ENCODE assay signal across 19 cellular contexts in genomic region chr7:137791947-137792346, GRCh38. TPM values are rescaled to one million over a fixed set of nuclear protein-coding genes. Genes with fewer than 3 reads are reported as not detected.
"Had no signal": no experiment of that assay in that cellular context is flagged by ENCODE, and none has a peak within 500 bp of the region (broad histone marks: within the 10 kb centered on the region; RNA-seq: fewer than 3 reads in every experiment).

No MANE protein-coding gene starts in this region.

- DNase-seq: activated T-cell treated with anti-CD3 and anti-CD28 coated beads, Interleukin-2, amount 50 U/mL, for 1 hour; aorta; dermis blood vessel endothelial cell; effector memory CD4-positive, alpha-beta T cell; gastrocnemius medialis; hippocampal formation; left ventricle myocardium superior; mammary epithelial cell; naive thymus-derived CD8-positive, alpha-beta T cell; pancreas; psoas muscle; right cardiac atrium; stimulated activated CD4-positive, alpha-beta T cell treated with anti-CD3 and anti-CD28 coated beads, Interleukin-4, amount 100 ng/mL, for 24 hours; stimulated activated naive CD8-positive, alpha-beta T cell treated with anti-CD3 and anti-CD28 coated beads, Interleukin-15, Interleukin-2, amounts not matched to agents 100 U/mL and 50 U/mL, for 24 hours; upper lobe of right lung; WERI-Rb-1 had no signal

- H3K4me3 ChIP-seq: esophagus muscularis mucosa, gastrocnemius medialis, pancreas, psoas muscle, upper lobe of right lung had no signal

- ATAC-seq: activated naive CD4-positive, alpha-beta T cell treated with anti-CD3 and anti-CD28 coated beads, Interleukin-2, amount 50 U/mL, for 72 hours; activated T-helper 17 cell treated with anti-CD3 and anti-CD28 coated beads, Interleukin-2, amount 50 U/mL, for 72 hours; gastrocnemius medialis; left ventricle myocardium superior; naive thymus-derived CD8-positive, alpha-beta T cell; pancreas; psoas muscle; right cardiac atrium; stimulated activated naive CD8-positive, alpha-beta T cell treated with anti-CD3 and anti-CD28 coated beads, Interleukin-15, Interleukin-2, amounts not matched to agents 100 U/mL and 50 U/mL, for 24 hours; upper lobe of right lung had no signal

RNA-seq across cellular contexts. Expression of gene DGKI, which starts 54.8 kb away (rescaled TPM):
- total RNA-seq: naive thymus-derived CD8-positive, alpha-beta T cell had no signal
